In the genomic region with DNA sequence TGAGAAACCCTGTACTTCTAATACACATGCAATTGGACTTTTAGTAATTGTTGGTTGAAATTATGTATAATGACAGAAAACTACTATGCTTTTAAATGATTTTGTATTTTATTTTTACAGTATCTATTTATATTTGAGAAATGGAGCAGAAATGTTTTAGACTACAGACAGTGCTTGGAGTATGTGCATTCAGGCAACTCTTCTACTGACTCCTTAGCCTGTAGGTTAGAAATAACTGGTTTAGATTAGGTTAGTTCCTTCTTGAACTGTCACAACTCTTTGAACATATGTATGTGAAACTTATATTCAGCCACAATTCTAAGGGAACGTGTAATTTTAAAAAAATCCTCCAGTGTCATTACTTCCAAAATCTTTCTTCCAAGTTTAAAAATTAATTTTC, we compare ENCODE assay signal across 8 cellular contexts. TPM values are rescaled to one million over a fixed set of nuclear protein-coding genes. Genes with fewer than 3 reads are reported as not detected.
DNase-seq lines count a peak whose midpoint lies in the region; TF ChIP-seq lines count a peak whose summit lies in the region.

No MANE protein-coding gene starts in this region.

- H3K4me3 Mint-ChIP-seq in activated naive CD8-positive, alpha-beta T cell = peak overlapping the region; percentile 97

- H3K9me3 ChIP-seq in A673 (ENCODE audit: low read depth, low read length, poor library complexity, severe bottlenecking) (peaks cover 10% of the 10 kb centered on the region), mesodermal cell (ENCODE audit: control insufficient read depth, low read length) (no peaks in the 10 kb centered on the region)

- H3K27ac ChIP-seq in A673 (ENCODE audit: low read depth, low read length, poor library complexity, severe bottlenecking) (no peak overlapping the region), HL-60 (replicated peaks) (peak overlapping the region; percentile 4; the same call in 1 of the 2 replicates), mesodermal cell (ENCODE audit: low read depth, low read length, severe bottlenecking) (no peak overlapping the region)

- DNase-seq in A673 (ENCODE audit: low spot score) = no peak
- no peak for DNase-seq in HL-60 (ENCODE audit: low read depth in 1 of 2, low spot score in 1 of 2)
- DNase-seq in 8988T = no peak
- no peak for DNase-seq in SKM-1 (lab: John Stamatoyannopoulos, UW; ENCODE audit: unreplicated experiment)
- DNase-seq in AG08395 (ENCODE audit: low spot score) = no peak
- no peak for DNase-seq in DMS53 treated with DMSO at 0.1 percent for 48 hours (lab: John Stamatoyannopoulos, UW; ENCODE audit: unreplicated experiment)

- CTCF ChIA-PET in A673 (lab: Charles Lee) = no interaction called here

- POLR2A ChIA-PET in A673 (lab: Charles Lee; ENCODE audit: low non-redundant PET) = no interaction called here

- peaks cover 67% of the 10 kb centered on the region for H3K4me1 Mint-ChIP-seq in activated naive CD8-positive, alpha-beta T cell (ENCODE audit: low read depth)

- H3K4me1 ChIP-seq in A673 (ENCODE audit: insufficient read depth, low read length, poor library complexity, severe bottlenecking) (peaks cover 19% of the 10 kb centered on the region), mesodermal cell (ENCODE audit: control insufficient read depth, insufficient read depth, low read length, poor library complexity, severe bottlenecking) (peaks cover 9% of the 10 kb centered on the region)

- intact Hi-C loops in A673 (cut with micrococcal nuclease; ENCODE audit: unreplicated experiment) = loop anchor here (5.0 kb wide), 1 partner anchor 72 kb away; the partner anchor contains the start of gene TM7SF3

- H3K9me3 Mint-ChIP-seq in activated naive CD8-positive, alpha-beta T cell (ENCODE audit: low read depth) = no peaks in the 10 kb centered on the region

- TF ChIP-seq CTCF in A673 (conservative IDR thresholded peaks at IDR 0.05; ENCODE audit: low read depth, low read length) (no peak), HL-60 (IDR thresholded peaks at IDR 0.05; ENCODE audit: insufficient read depth, low read length) (no peak)

- H3K27ac Mint-ChIP-seq in activated naive CD8-positive, alpha-beta T cell = peak overlapping the region; percentile 91

- H3K27me3 Mint-ChIP-seq in activated naive CD8-positive, alpha-beta T cell = no peaks in the 10 kb centered on the region

- H3K36me3 Mint-ChIP-seq in activated naive CD8-positive, alpha-beta T cell = no peaks in the 10 kb centered on the region

- H3K27me3 ChIP-seq in A673 (replicated peaks; ENCODE audit: insufficient read depth, low read depth, low read length, poor library complexity) (no peaks in the 10 kb centered on the region), HL-60 (ENCODE audit: insufficient read depth, poor library complexity, severe bottlenecking) (no peaks in the 10 kb centered on the region)

- H3K4me3 ChIP-seq in A673 (ENCODE audit: low read depth, low read length, poor library complexity, severe bottlenecking) (peak overlapping the region; percentile 79), HL-60 (replicated peaks; ENCODE audit: insufficient read depth, low read length) (peak overlapping the region; percentile 82), mesodermal cell (ENCODE audit: extremely low read depth, insufficient read depth, low read length, poor library complexity, severe bottlenecking) (peak overlapping the region; percentile 87)

- BruUV-seq in A673 (replicated peaks; lab: Mats Ljungman, UMichigan) = no TSS peak

- no CpG with 5 or more reads among the region's 1 CpG for WGBS in mesodermal cell (ENCODE audit: insufficient coverage in 2 of 2), 2 experiments

- H3K36me3 ChIP-seq in A673 (ENCODE audit: insufficient read depth, low read length, poor library complexity, severe bottlenecking) = no peaks in the 10 kb centered on the region
- H3K36me3 ChIP-seq in mesodermal cell (ENCODE audit: control insufficient read depth, insufficient read depth, low read length) = no peaks in the 10 kb centered on the region

RNA-seq across cellular contexts. Expression of gene FGFR1OP2, which starts 1.7 kb away (rescaled TPM):
- 40.3 and 42.3 TPM in 2 replicates for total RNA-seq in A673 (2021)
- 38.2 TPM for polyA plus RNA-seq in mesodermal cell (2013, experiment 1 of 2)
- polyA plus RNA-seq in mesodermal cell (2013, experiment 2 of 2) = 38.6 TPM

RNA-seq across cellular contexts. Expression of gene INTS13, which starts 2.2 kb away (rescaled TPM):
- 39.9 and 51.0 TPM in 2 replicates for total RNA-seq in A673 (2021)
- polyA plus RNA-seq in mesodermal cell (2013, experiment 1 of 2) = 25.3 TPM
- polyA plus RNA-seq in mesodermal cell (2013, experiment 2 of 2) = 34.5 TPM
